Comparison of ENCODE assay signal across 12 cellular contexts in the genomic region with DNA sequence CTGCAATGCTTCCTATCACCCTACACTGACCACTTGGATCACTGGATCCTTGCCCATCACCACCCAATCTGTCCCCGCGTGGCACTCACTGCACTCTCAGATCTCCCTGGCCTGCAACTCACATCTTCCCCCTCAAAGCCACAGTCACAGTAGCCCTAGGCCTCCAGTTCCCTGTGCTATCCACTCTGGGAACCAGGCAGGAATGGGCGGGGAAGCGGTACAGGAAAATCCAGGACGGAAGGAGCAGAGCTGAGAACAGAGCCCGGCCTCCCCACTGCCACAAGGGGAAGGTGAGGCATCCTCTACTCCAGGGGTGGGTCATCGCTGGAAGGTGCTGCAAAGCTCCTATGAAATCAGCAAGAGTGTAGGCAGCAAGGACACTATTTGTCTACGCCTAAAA.
DNase-seq lines count a peak whose midpoint lies in the region; ATAC-seq and TF ChIP-seq lines count a peak whose summit lies in the region.
"Had no signal": no experiment of that assay in that cellular context is flagged by ENCODE, and none has a peak within 500 bp of the region (broad histone marks: within the 10 kb centered on the region; RNA-seq: fewer than 3 reads in every experiment).

No MANE protein-coding gene starts in this region.

- H3K4me1 Mint-ChIP-seq in HFFc6 (ENCODE audit: low read depth) = peaks cover 12% of the 10 kb centered on the region
- H3K4me1 Mint-ChIP-seq in memory B cell = peaks cover 6% of the 10 kb centered on the region

- H3K9me3 ChIP-seq in adipocyte (ENCODE audit: control insufficient read depth, low read length) (no peaks in the 10 kb centered on the region), skeletal muscle satellite cell (replicated peaks; ENCODE audit: low read length) (no peaks in the 10 kb centered on the region)

- H3K4me3 ChIP-seq in adipocyte (ENCODE audit: low read length) (peak overlapping the region; percentile 77), skeletal muscle satellite cell (ENCODE audit: low read length) (no peak overlapping the region)

- peak overlapping the region; percentile 59 for H3K9ac ChIP-seq in adipocyte (ENCODE audit: low read length)
- H3K9ac ChIP-seq in skeletal muscle satellite cell (ENCODE audit: low read depth, low read length) = no peak overlapping the region

- H3K27ac Mint-ChIP-seq in HFFc6 (no peak overlapping the region), memory B cell (no peak overlapping the region)

- H3K4me2 ChIP-seq in skeletal muscle satellite cell (ENCODE audit: low read length) = peak overlapping the region; percentile 91

- peaks cover 19% of the 10 kb centered on the region for H3K27me3 Mint-ChIP-seq in HFFc6 (ENCODE audit: insufficient read depth)
- H3K27me3 Mint-ChIP-seq in memory B cell = peaks cover 22% of the 10 kb centered on the region

- H3K9me3 Mint-ChIP-seq in HFFc6 (no peaks in the 10 kb centered on the region), memory B cell (no peaks in the 10 kb centered on the region)

- DNase-seq in HFFc6 = no peak
- DNase-seq in adipocyte (ENCODE audit: low read depth) = no peak
- no peak for DNase-seq in memory B cell (ENCODE audit: low spot score in 2 of 2)
- no peak for DNase-seq in iPS-NIHi7 (ENCODE audit: extremely low spot score)
- DNase-seq: DMS153; midbrain; MM.1S; NCI-H345; stimulated activated CD4-positive, alpha-beta T cell treated with anti-CD3 and anti-CD28 coated beads, Interleukin-12 subunit alpha, Interleukin-12 subunit beta, amount 100 ng/mL, for 4 hours had no signal

- H3K4me1 ChIP-seq in adipocyte (ENCODE audit: control insufficient read depth, insufficient read depth, low read length) (peaks cover 4% of the 10 kb centered on the region), skeletal muscle satellite cell (ENCODE audit: control insufficient read depth, insufficient read depth, low read length) (peaks cover 14% of the 10 kb centered on the region)

- H3K27me3 ChIP-seq in adipocyte (replicated peaks; ENCODE audit: control insufficient read depth, insufficient read depth, low read length) (no peaks in the 10 kb centered on the region), skeletal muscle satellite cell (ENCODE audit: control insufficient read depth, insufficient read depth, low read length) (peaks cover 31% of the 10 kb centered on the region)

- ATAC-seq in memory B cell (ENCODE audit: low read depth) (no peak), HG03521 (IDR thresholded peaks at IDR 0.05; ENCODE audit: unreplicated experiment) (no peak), GM18868 (IDR thresholded peaks at IDR 0.05; ENCODE audit: unreplicated experiment) (no peak)

- H3K36me3 ChIP-seq in adipocyte (ENCODE audit: control insufficient read depth, insufficient read depth, low read length, severe bottlenecking) (no peaks in the 10 kb centered on the region), skeletal muscle satellite cell (ENCODE audit: insufficient read depth, low read length) (no peaks in the 10 kb centered on the region)

- H3K4me3 Mint-ChIP-seq in HFFc6 (peak overlapping the region; percentile 87; the same call in 1 of the 2 replicates), memory B cell (peak overlapping the region; percentile 83)

- no peaks in the 10 kb centered on the region for H3K36me3 Mint-ChIP-seq in HFFc6 (ENCODE audit: low read depth)
- peaks cover 3% of the 10 kb centered on the region for H3K36me3 Mint-ChIP-seq in memory B cell

- no peak for TF ChIP-seq CTCF in HFFc6 (IDR thresholded peaks at IDR 0.05)
